In genomic region chrX:6225307-6226052, GRCh38 we compare ENCODE assay signal across 9 cellular contexts. TPM values are rescaled to one million over a fixed set of nuclear protein-coding genes. Genes with fewer than 3 reads are reported as not detected.
A peak's percentile ranks its signal among the peaks of the same experiment; 100 is the strongest.
DNase-seq lines count a peak whose midpoint lies in the region; ATAC-seq, FAIRE-seq and TF ChIP-seq lines count a peak whose summit lies in the region.
"Had no signal": no experiment of that assay in that cellular context is flagged by ENCODE, and none has a peak within 500 bp of the region (broad histone marks: within the 10 kb centered on the region; RNA-seq: fewer than 3 reads in every experiment).

No MANE protein-coding gene starts in this region.

- no peak for TF ChIP-seq POLR2A in HepG2 (IDR thresholded peaks at IDR 0.05; ENCODE audit: insufficient read depth in 1 of 2, low read depth in 2 of 2, low read length in 2 of 2)
- no peak for TF ChIP-seq POLR2A in erythroblast (IDR thresholded peaks at IDR 0.05; ENCODE audit: low read length)

- no peaks in the 10 kb centered on the region for H4K20me1 ChIP-seq in HepG2 (ENCODE audit: insufficient read depth, low read length)

- FAIRE-seq in HepG2 (lab: Jason Lieb, UNC) (no peak), kidney (lab: Jason Lieb, UNC) (no peak)
- FAIRE-seq: islet of Langerhans had no signal

- POLR2A ChIA-PET in HepG2 (lab: Yijun Ruan, JAX): no interaction called here
- POLR2A ChIA-PET in naive thymus-derived CD4-positive, alpha-beta T cell (lab: Charles Lee): no interaction called here

- no peak for DNase-seq in HepG2 (ENCODE audit: low spot score)
- peak; percentile 49 for DNase-seq in cerebellar cortex (ENCODE audit: low spot score)
- DNase-seq in naive thymus-derived CD4-positive, alpha-beta T cell: no peak
- DNase-seq in erythroblast (lab: John Stamatoyannopoulos, UW): no peak
- DNase-seq in NCI-H446 treated with DMSO at 0.1 percent for 48 hours (lab: John Stamatoyannopoulos, UW): no peak
- no peak for DNase-seq in kidney

- CTCF ChIA-PET in HepG2 (lab: Yijun Ruan, JAX; ENCODE audit: low intra/inter-chr PET ratio, low total read pairs): no interaction called here
- CTCF ChIA-PET in naive thymus-derived CD4-positive, alpha-beta T cell (lab: Charles Lee): no interaction called here

- BruUV-seq in HepG2 (replicated peaks; lab: Mats Ljungman, UMichigan): no TSS peak

- no peak overlapping the region for H3K27ac ChIP-seq in liver (ENCODE audit: low read depth in 1 of 2, low read length in 2 of 2)
- no peak overlapping the region for H3K27ac ChIP-seq in HepG2 (ENCODE audit: extremely low read length, insufficient read depth, low read length)
- H3K27ac ChIP-seq in naive thymus-derived CD4-positive, alpha-beta T cell (ENCODE audit: low read depth, low read length): no peak overlapping the region
- H3K27ac ChIP-seq in kidney (ENCODE audit: low read depth in 2 of 2, low read length in 2 of 2): no peak overlapping the region

- no peak overlapping the region for H3K9ac ChIP-seq in liver (ENCODE audit: low read depth in 1 of 2, low read length in 2 of 2)
- H3K9ac ChIP-seq in HepG2 (ENCODE audit: insufficient read depth, low read depth, low read length): no peak overlapping the region
- H3K9ac ChIP-seq in kidney (ENCODE audit: low read length in 2 of 2): no peak overlapping the region

- H3K36me3 ChIP-seq in liver (ENCODE audit: control insufficient read depth in 4 of 4, insufficient read depth in 3 of 4, low read depth in 1 of 4, low read length in 3 of 4) (no peaks in the 10 kb centered on the region), HepG2 (replicated peaks in 1 of 2; ENCODE audit: control insufficient read depth in 1 of 2, insufficient read depth in 2 of 2, low read length in 2 of 2) (no peaks in the 10 kb centered on the region), kidney (ENCODE audit: control insufficient read depth in 1 of 2, insufficient read depth in 2 of 2, low read length in 2 of 2) (no peaks in the 10 kb centered on the region)
- H3K36me3 ChIP-seq in naive thymus-derived CD4-positive, alpha-beta T cell (ENCODE audit: control insufficient read depth in 2 of 3, insufficient read depth in 3 of 3, low read length in 3 of 3): no peaks in the 10 kb centered on the region

- H3K4me1 ChIP-seq in liver (ENCODE audit: control insufficient read depth in 4 of 4, insufficient read depth in 4 of 4, low read length in 3 of 4) (peaks cover 0 to 18% (median 13%) of the 10 kb centered on the region in 4 donors), HepG2 (ENCODE audit: insufficient read depth, low read length) (no peaks in the 10 kb centered on the region), kidney (ENCODE audit: control insufficient read depth in 1 of 2, insufficient read depth in 1 of 2, low read depth in 1 of 2, low read length in 2 of 2) (no peaks in the 10 kb centered on the region)
- no peaks in the 10 kb centered on the region for H3K4me1 ChIP-seq in naive thymus-derived CD4-positive, alpha-beta T cell (ENCODE audit: control insufficient read depth in 2 of 2, insufficient read depth in 2 of 2, low read length in 2 of 2)

- no peak for ATAC-seq in HepG2
- ATAC-seq in naive thymus-derived CD4-positive, alpha-beta T cell: no peak
- no peak for ATAC-seq in HG02763 (IDR thresholded peaks at IDR 0.05; ENCODE audit: unreplicated experiment)

- H3K9me3 ChIP-seq in liver (ENCODE audit: control insufficient read depth in 4 of 4, low read length in 3 of 4): no peaks in the 10 kb centered on the region
- H3K9me3 ChIP-seq in HepG2 (ENCODE audit: low read length): no peaks in the 10 kb centered on the region
- H3K9me3 ChIP-seq in naive thymus-derived CD4-positive, alpha-beta T cell (ENCODE audit: control insufficient read depth in 2 of 3, low read length in 3 of 3): no peaks in the 10 kb centered on the region
- no peaks in the 10 kb centered on the region for H3K9me3 ChIP-seq in kidney (ENCODE audit: control insufficient read depth in 1 of 2, low read length in 2 of 2)

- no peak overlapping the region for H3K27ac Mint-ChIP-seq in naive thymus-derived CD4-positive, alpha-beta T cell

- no peaks in the 10 kb centered on the region for H3K27me3 ChIP-seq in liver (ENCODE audit: control insufficient read depth in 4 of 4, insufficient read depth in 4 of 4, low read length in 3 of 4)
- no peaks in the 10 kb centered on the region for H3K27me3 ChIP-seq in HepG2 (ENCODE audit: control insufficient read depth in 1 of 2, insufficient read depth in 2 of 2, low read length in 2 of 2)
- H3K27me3 ChIP-seq in naive thymus-derived CD4-positive, alpha-beta T cell (ENCODE audit: control insufficient read depth in 2 of 2, insufficient read depth in 2 of 2, low read length in 2 of 2): no peaks in the 10 kb centered on the region

- H3K9me3 Mint-ChIP-seq in naive thymus-derived CD4-positive, alpha-beta T cell: peaks cover 0 to 8% (median 0%) of the 10 kb centered on the region in 11 donors

- no peak for TF ChIP-seq EP300 in HepG2 (IDR thresholded peaks at IDR 0.05; ENCODE audit: low read depth in 2 of 2, low read length in 2 of 2)
- TF ChIP-seq EP300 in HepG2 (CRISPR knock-in tag; IDR thresholded peaks at IDR 0.05; ENCODE audit: borderline replicate concordance): no peak

- peaks cover 0 to 8% (median 0%) of the 10 kb centered on the region in 5 donors for H3K36me3 Mint-ChIP-seq in naive thymus-derived CD4-positive, alpha-beta T cell

- no peak for TF ChIP-seq CTCF in liver (IDR thresholded peaks at IDR 0.05; ENCODE audit: low read depth, low read length, missing input control)
- no peak for TF ChIP-seq CTCF in HepG2 (CRISPR knock-in tag; IDR thresholded peaks at IDR 0.05)
- no peak for TF ChIP-seq CTCF in kidney (IDR thresholded peaks at IDR 0.05; ENCODE audit: borderline replicate concordance, extremely low read depth, insufficient read depth)

- H3K4me1 Mint-ChIP-seq in naive thymus-derived CD4-positive, alpha-beta T cell: peaks cover 0 to 20% (median 0%) of the 10 kb centered on the region in 7 donors

- no peak overlapping the region for H3K4me2 ChIP-seq in HepG2 (ENCODE audit: low read depth, low read length)

- intact Hi-C loops in HepG2 (cut with micrococcal nuclease; ENCODE audit: unreplicated experiment) (no loop called here), kidney (cut with DNase I) (no loop called here)
- intact Hi-C loops in naive thymus-derived CD4-positive, alpha-beta T cell (cut with micrococcal nuclease): no loop called here

- no peak overlapping the region for H2AFZ ChIP-seq in HepG2 (ENCODE audit: low read length)

- peak overlapping the region in 2 of 3 donors; percentile 54 to 58 for H3K4me3 ChIP-seq in liver (ENCODE audit: low read depth in 1 of 3, low read length in 3 of 3)
- H3K4me3 ChIP-seq in HepG2 (replicated peaks in 1 of 3; ENCODE audit: insufficient read depth in 1 of 3, low read depth in 2 of 3, low read length in 3 of 3): no peak overlapping the region
- no peak overlapping the region for H3K4me3 ChIP-seq in naive thymus-derived CD4-positive, alpha-beta T cell (ENCODE audit: low read length)
- H3K4me3 ChIP-seq in kidney (ENCODE audit: low read length in 2 of 2): no peak overlapping the region

- WGBS in liver: 7% methylated on average over 18 of the region's 18 CpGs
- 48% methylated on average over 18 of the region's 18 CpGs for WGBS in HepG2 (ENCODE audit: low lambda C conversion rate)

- TF ChIP-seq RAD21 in liver (IDR thresholded peaks at IDR 0.05): no peak
- no peak for TF ChIP-seq RAD21 in HepG2 (CRISPR knock-in tag; IDR thresholded peaks at IDR 0.05)

- H3K79me2 ChIP-seq in HepG2 (ENCODE audit: insufficient read depth, low read length): no peaks in the 10 kb centered on the region

- peak overlapping the region; percentile 9 to 72 (median 50) for H3K4me3 Mint-ChIP-seq in naive thymus-derived CD4-positive, alpha-beta T cell

- in situ Hi-C loops in HepG2 (cut with HindIII; ENCODE audit: extremely low pct_ligation_motif_present, low pct_unique_long_range_greater_than_20kb): no loop called here

- H3K27me3 Mint-ChIP-seq in naive thymus-derived CD4-positive, alpha-beta T cell: peaks cover 23 to 35% (median 26%) of the 10 kb centered on the region in 5 donors

TF ChIP-seq in liver, 16 proteins besides CTCF, POLR2A, EP300 and RAD21 (continues in another document):
- no peak for TF ChIP-seq GABPA (IDR thresholded peaks at IDR 0.05 in 1 of 2, conservative IDR thresholded peaks at IDR 0.05 in 1 of 2)

TF ChIP-seq in HepG2, 621 proteins besides CTCF, POLR2A, EP300 and RAD21 (continues in another document):
- TF ChIP-seq KDM4B (CRISPR knock-in tag; IDR thresholded peaks at IDR 0.05): no peak
- no peak for TF ChIP-seq RARG (CRISPR knock-in tag; IDR thresholded peaks at IDR 0.05; ENCODE audit: low read depth)

RNA-seq across cellular contexts. Expression of gene NLGN4X, which starts 3.2 kb away (rescaled TPM):
- total RNA-seq in liver: 1 to 10 TPM in 1 of 2 donors, under 1 TPM in 1; 0.33 to 2.8 TPM
- 1 to 10 TPM in 1 of 2 donors, under 1 TPM in 1; 0.69 to 1.2 TPM for polyA plus RNA-seq in liver
- total RNA-seq in HepG2 (2016; rRNA removed; fragmentation: Illumina TruSeq; extraction: Trizol): not detected in 2 replicates
- total RNA-seq in HepG2 (2016; cell fraction: cytosol; rRNA removed; fragmentation: Illumina TruSeq; extraction: Trizol; ENCODE audit: low read depth): not detected in 2 replicates
- total RNA-seq in HepG2 (2016; cell fraction: insoluble cytoplasmic fraction; rRNA removed; fragmentation: Illumina TruSeq; extraction: Trizol): not detected in 2 replicates
- not detected in 2 replicates for total RNA-seq in HepG2 (2016; cell fraction: membrane; rRNA removed; fragmentation: Illumina TruSeq; extraction: Trizol)
- not detected in 2 replicates for total RNA-seq in HepG2 (2016; cell fraction: nucleus; rRNA removed; fragmentation: Illumina TruSeq; extraction: Trizol)
- not detected in 2 replicates for polyA plus RNA-seq in HepG2 (2011; rRNA removed)
- polyA plus RNA-seq in HepG2 (2011; cell fraction: cytosol; rRNA removed): 0.04 TPM in 1 of 2 replicates, not detected in the other
- polyA plus RNA-seq in HepG2 (2011; cell fraction: nucleus; rRNA removed): not detected in 2 replicates
- not detected in 2 replicates for polyA plus RNA-seq in HepG2 (2012)
- polyA plus RNA-seq in HepG2 (2016; cell fraction: cytosol; fragmentation: Illumina TruSeq; extraction: Trizol; ENCODE audit: low read depth): not detected in 2 replicates
- polyA plus RNA-seq in HepG2 (2016; cell fraction: insoluble cytoplasmic fraction; fragmentation: Illumina TruSeq; extraction: Trizol; ENCODE audit: low read depth): not detected in 2 replicates
- polyA plus RNA-seq in HepG2 (2016; cell fraction: membrane; fragmentation: Illumina TruSeq; extraction: Trizol; ENCODE audit: low read depth): not detected in 2 replicates
- not detected in 2 replicates for polyA plus RNA-seq in HepG2 (2016; cell fraction: nucleus; fragmentation: Illumina TruSeq; extraction: Trizol; ENCODE audit: insufficient read depth, low read depth)
- polyA minus RNA-seq in HepG2 (2011; rRNA and poly(A)+ RNA removed; ENCODE audit: low replicate concordance): not detected in 2 replicates
- polyA minus RNA-seq in HepG2 (2011; cell fraction: cytosol; rRNA and poly(A)+ RNA removed): not detected in 2 replicates
- polyA minus RNA-seq in HepG2 (2011; cell fraction: nucleus; rRNA and poly(A)+ RNA removed): not detected in 2 replicates
- not detected for total RNA-seq in naive thymus-derived CD4-positive, alpha-beta T cell
- polyA plus RNA-seq in naive thymus-derived CD4-positive, alpha-beta T cell: under 1 TPM in 1 of 2 donors, not detected in 1; 0.17 TPM
- 5.6 TPM for total RNA-seq in kidney
- polyA plus RNA-seq in kidney (ENCODE audit: insufficient read depth, low read depth, low replicate concordance): 0.41 TPM

Comparison
In these comparisons a context has a peak if more than half of its experiments do, and no peak if none do; other contexts are left out.
1. H3K4me3 ChIP-seq: peak in liver (2 of 3); none in HepG2 (0 of 3), naive thymus-derived CD4-positive, alpha-beta T cell (single experiment) and kidney (0 of 2).